In genomic region chr22:40637181-40638150, GRCh38 we compare ENCODE assay signal across 8 cellular contexts. TPM values are rescaled to one million over a fixed set of nuclear protein-coding genes. Genes with fewer than 3 reads are reported as not detected.
DNase-seq lines count a peak whose midpoint lies in the region; ATAC-seq and TF ChIP-seq lines count a peak whose summit lies in the region.

No MANE protein-coding gene starts in this region.

- H3K36me3 Mint-ChIP-seq in immature natural killer cell = no peaks in the 10 kb centered on the region

- H3K4me1 Mint-ChIP-seq in immature natural killer cell = peaks cover 35 to 51% of the 10 kb centered on the region in 2 donors

- no peak for TF ChIP-seq CTCF in astrocyte of the spinal cord (IDR thresholded peaks at IDR 0.05; ENCODE audit: low read depth, low read length)

- in situ Hi-C loops in astrocyte of the spinal cord (cut with HindIII; ENCODE audit: low sequenced_read_pairs) = no loop called here

- peak overlapping the region; percentile 60 for H3K4me3 ChIP-seq in astrocyte of the spinal cord (ENCODE audit: low read depth, low read length)

- H3K27ac Mint-ChIP-seq in immature natural killer cell = peak overlapping the region; percentile 91 to 96 (median 95)

- peaks cover 6 to 15% (median 10%) of the 10 kb centered on the region in 3 donors for H3K27me3 Mint-ChIP-seq in immature natural killer cell (ENCODE audit: low read depth in 3 of 3)

- DNase-seq in GM03348 (ENCODE audit: low spot score) (peak; percentile 55), SW480 (ENCODE audit: low spot score) (peak; percentile 13), astrocyte of the spinal cord (ENCODE audit: low read depth, low spot score) (no peak), immature natural killer cell (peak in 1 of 3 donors; percentile 1), GOT3 (lab: John Stamatoyannopoulos, UW) (no peak), HCEC 1CT (no peak)
- peak; percentile 10 to 32 for DNase-seq in stimulated activated CD4-positive, alpha-beta T cell treated with anti-CD3 and anti-CD28 coated beads, Interleukin-1b, Interleukin-23, amount 100 ng/mL, for 1 hour (ENCODE audit: low read depth in 2 of 2)

- H3K4me3 Mint-ChIP-seq in immature natural killer cell = peak overlapping the region; percentile 89 to 96 (median 92)

- peak; percentile 9 for ATAC-seq in HG03025 (IDR thresholded peaks at IDR 0.05; ENCODE audit: low FRiP score, unreplicated experiment)

- H3K9me3 Mint-ChIP-seq in immature natural killer cell = no peaks in the 10 kb centered on the region

RNA-seq across cellular contexts. Expression of gene MRTFA, which starts 0.9 kb away (rescaled TPM):
- 10 to 100 TPM in 1 of 3 donors, 1 to 10 TPM in 2; 5.0 to 23.5 (median 7.3) TPM for polyA plus RNA-seq in immature natural killer cell

RNA-seq across cellular contexts. Expression of gene MCHR1, which starts 41.8 kb away (rescaled TPM):
- polyA plus RNA-seq in immature natural killer cell = not detected

Comparison
In these comparisons a context has a peak if more than half of its experiments do, and no peak if none do; other contexts are left out.
1. DNase-seq: peak in GM03348 (single experiment), SW480 (single experiment) and stimulated activated CD4-positive, alpha-beta T cell treated with anti-CD3 and anti-CD28 coated beads, Interleukin-1b, Interleukin-23, amount 100 ng/mL, for 1 hour (2 of 2); none in astrocyte of the spinal cord (single experiment), GOT3 (single experiment) and HCEC 1CT (single experiment).